21 cellular contexts compared by ENCODE assay signal in genomic region chr7:3977391-3977790, GRCh38.
"Had no signal": no experiment of that assay in that cellular context is flagged by ENCODE, and none has a peak within 500 bp of the region (broad histone marks: within the 10 kb centered on the region; RNA-seq: fewer than 3 reads in every experiment).

No MANE protein-coding gene starts in this region.

- H3K4me1 Mint-ChIP-seq: naive thymus-derived CD4-positive, alpha-beta T cell; natural killer cell; nephron; stimulated activated memory B cell treated with anti-CD40 and anti-IgM and Interleukin-4, amounts not matched to agents 10 μg/mL and 1 μg/mL and 100 μg/mL, for 72 hours had no signal

- FAIRE-seq: pancreas, small intestine had no signal

- H3K4me3 Mint-ChIP-seq: naive thymus-derived CD4-positive, alpha-beta T cell; natural killer cell; nephron; stimulated activated memory B cell treated with anti-CD40 and anti-IgM and Interleukin-4, amounts not matched to agents 10 μg/mL and 1 μg/mL and 100 μg/mL, for 72 hours had no signal

- H3K27me3 Mint-ChIP-seq: naive thymus-derived CD4-positive, alpha-beta T cell had no signal

- DNase-seq: naive thymus-derived CD4-positive, alpha-beta T cell; natural killer cell; nucleus accumbens; pancreas; right cardiac atrium; right lobe of liver; sigmoid colon; small intestine; stimulated activated CD4-positive, alpha-beta T cell treated with anti-CD3 and anti-CD28 coated beads, Interleukin-15, amount 100 ng/mL, for 24 hours; stimulated activated CD4-positive, alpha-beta T cell treated with anti-CD3 and anti-CD28 coated beads, Interleukin-2, amount 100 ng/mL, for 24 hours; stimulated activated CD4-positive, alpha-beta T cell treated with anti-CD3 and anti-CD28 coated beads, Interleukin-2, amount 100 ng/mL, for 48 hours; stimulated activated CD4-positive, alpha-beta T cell treated with anti-CD3 and anti-CD28 coated beads, Interleukin-4, amount 100 ng/mL, for 24 hours; stimulated activated naive CD4-positive, alpha-beta T cell; stimulated activated naive CD8-positive, alpha-beta T cell treated with anti-CD3 and anti-CD28 coated beads, Interleukin-15, Interleukin-2, amounts not matched to agents 100 U/mL and 50 U/mL, for 24 hours; stomach; thyroid gland; trophoblast cell; upper lobe of left lung; uterus had no signal

- H3K36me3 Mint-ChIP-seq: natural killer cell; stimulated activated memory B cell treated with anti-CD40 and anti-IgM and Interleukin-4, amounts not matched to agents 10 μg/mL and 1 μg/mL and 100 μg/mL, for 72 hours had no signal

- H3K9me3 Mint-ChIP-seq: natural killer cell; stimulated activated memory B cell treated with anti-CD40 and anti-IgM and Interleukin-4, amounts not matched to agents 10 μg/mL and 1 μg/mL and 100 μg/mL, for 72 hours had no signal

- H3K27ac Mint-ChIP-seq: naive thymus-derived CD4-positive, alpha-beta T cell; natural killer cell; nephron; stimulated activated memory B cell treated with anti-CD40 and anti-IgM and Interleukin-4, amounts not matched to agents 10 μg/mL and 1 μg/mL and 100 μg/mL, for 72 hours had no signal

- ATAC-seq: naive thymus-derived CD4-positive, alpha-beta T cell; natural killer cell; pancreas; right cardiac atrium; right lobe of liver; stimulated activated memory B cell treated with anti-CD40 and anti-IgM and Interleukin-4, amounts not matched to agents 10 μg/mL and 1 μg/mL and 100 μg/mL, for 72 hours; stimulated activated naive CD8-positive, alpha-beta T cell treated with anti-CD3 and anti-CD28 coated beads, Interleukin-15, Interleukin-2, amounts not matched to agents 100 U/mL and 50 U/mL, for 24 hours had no signal
